ENCODE assay signal across 2 cellular contexts in genomic region chr1:50983403-50983802, GRCh38.
TF ChIP-seq lines count a peak whose summit lies in the region.

No MANE protein-coding gene starts in this region.

TF ChIP-seq in A549, 52 proteins besides CTCF, POLR2A, EP300 and RAD21 (continued from another document):
- TF ChIP-seq ELK1 (IDR thresholded peaks at IDR 0.05; ENCODE audit: low read depth, low read length) (no peak), JUNB (IDR thresholded peaks at IDR 0.05) (no peak), CBX2 (IDR thresholded peaks at IDR 0.05; ENCODE audit: borderline replicate concordance, low read depth) (no peak), ATOH8 (CRISPR knock-in tag; IDR thresholded peaks at IDR 0.05; ENCODE audit: low read depth) (no peak), GATA3 (IDR thresholded peaks at IDR 0.05; ENCODE audit: borderline replicate concordance) (no peak), E2F6 (IDR thresholded peaks at IDR 0.05; ENCODE audit: borderline replicate concordance, low read depth) (no peak), PHF8 (IDR thresholded peaks at IDR 0.05; ENCODE audit: borderline replicate concordance, low read depth) (no peak), BCL3 (IDR thresholded peaks at IDR 0.05) (no peak), POLR2AphosphoS2 (conservative IDR thresholded peaks at IDR 0.05; ENCODE audit: low read length) (no peak), MAZ (IDR thresholded peaks at IDR 0.05; ENCODE audit: borderline replicate concordance, low read depth, low read length) (no peak), HES2 (IDR thresholded peaks at IDR 0.05) (no peak), RNF2 (IDR thresholded peaks at IDR 0.05; ENCODE audit: borderline replicate concordance, low read depth) (no peak)

TF ChIP-seq in HCT116, 20 proteins besides CTCF, POLR2A, EP300 and RAD21:
- TF ChIP-seq REST (IDR thresholded peaks at IDR 0.05; ENCODE audit: low read depth) (no peak), MAX (IDR thresholded peaks at IDR 0.05) (no peak), ELF1 (IDR thresholded peaks at IDR 0.05; ENCODE audit: borderline replicate concordance, low read depth) (no peak), ZBTB33 (IDR thresholded peaks at IDR 0.05; ENCODE audit: extremely low read depth, insufficient replicate concordance, low read length) (no peak), CEBPB (IDR thresholded peaks at IDR 0.05; ENCODE audit: low read depth) (no peak), FOSL1 (IDR thresholded peaks at IDR 0.05; ENCODE audit: low read depth) (no peak), SP1 (IDR thresholded peaks at IDR 0.05; ENCODE audit: low read depth) (no peak), POLR2AphosphoS5 (IDR thresholded peaks at IDR 0.05; ENCODE audit: low read depth, low read length) (no peak), ZNF274 (IDR thresholded peaks at IDR 0.05; ENCODE audit: low read depth, low read length) (no peak), EZH2phosphoT487 (IDR thresholded peaks at IDR 0.05; ENCODE audit: borderline replicate concordance) (no peak), EZH2 (IDR thresholded peaks at IDR 0.05) (no peak), TCF7L2 (IDR thresholded peaks at IDR 0.05; ENCODE audit: borderline replicate concordance, extremely low read depth, insufficient read depth, insufficient read length) (no peak), JUND (IDR thresholded peaks at IDR 0.05) (no peak), CBX3 (IDR thresholded peaks at IDR 0.05; ENCODE audit: low read depth) (no peak), YY1 (IDR thresholded peaks at IDR 0.05; ENCODE audit: extremely low read depth, insufficient replicate concordance, low read depth, low read length) (no peak), SIN3A (IDR thresholded peaks at IDR 0.05; ENCODE audit: low read depth) (no peak), ZFX (IDR thresholded peaks at IDR 0.05) (no peak), EGR1 (IDR thresholded peaks at IDR 0.05; ENCODE audit: low read depth) (no peak), SRF (IDR thresholded peaks at IDR 0.05; ENCODE audit: low read depth) (no peak), ATF3 (IDR thresholded peaks at IDR 0.05) (no peak)
